14 cellular contexts compared by ENCODE assay signal in genomic region chr14:73142216-73142615, GRCh38. TPM values are rescaled to one million over a fixed set of nuclear protein-coding genes. Genes with fewer than 3 reads are reported as not detected.
DNase-seq lines count a peak whose midpoint lies in the region; ATAC-seq, FAIRE-seq and TF ChIP-seq lines count a peak whose summit lies in the region.
"Had no signal": no experiment of that assay in that cellular context is flagged by ENCODE, and none has a peak within 500 bp of the region (broad histone marks: within the 10 kb centered on the region; RNA-seq: fewer than 3 reads in every experiment).

No MANE protein-coding gene starts in this region.

- H3K18ac ChIP-seq in trophoblast cell (ENCODE audit: low read length): no peak overlapping the region

- H3K9me2 ChIP-seq in GM23338 (ENCODE audit: insufficient read depth): no peaks in the 10 kb centered on the region

- H3K36me3 Mint-ChIP-seq in activated CD4-positive, alpha-beta T cell treated with anti-CD3 and anti-CD28 coated beads, Interleukin-2, amount 10 ng/mL, durations not matched to agents 24 days and 14 days (ENCODE audit: low read depth): peaks cover 17% of the 10 kb centered on the region
- H3K36me3 Mint-ChIP-seq in GM23338 (ENCODE audit: low read depth): peaks cover 2% of the 10 kb centered on the region; the same call in 1 of the 3 replicates
- H3K36me3 Mint-ChIP-seq in brain: peaks cover 22% of the 10 kb centered on the region

- H3K14ac ChIP-seq in trophoblast cell (ENCODE audit: low read length): no peak overlapping the region

- H3K23ac ChIP-seq in trophoblast cell (ENCODE audit: low read length): no peak overlapping the region

- H2BK120ac ChIP-seq in trophoblast cell (ENCODE audit: insufficient read depth, low read length, poor library complexity): no peak overlapping the region

- H3K4ac ChIP-seq in trophoblast cell (ENCODE audit: low read depth, low read length): no peak overlapping the region

- H2BK5ac ChIP-seq in trophoblast cell (ENCODE audit: low read depth, low read length, poor library complexity): no peak overlapping the region

- H3K4me3 Mint-ChIP-seq in activated CD4-positive, alpha-beta T cell treated with anti-CD3 and anti-CD28 coated beads, Interleukin-2, amount 10 ng/mL, durations not matched to agents 24 days and 14 days: peak overlapping the region; percentile 4
- H3K4me3 Mint-ChIP-seq in GM23338: no peak overlapping the region
- peak overlapping the region in 3 of 5 experiments; percentile 20 to 71 (median 47) for H3K4me3 Mint-ChIP-seq in brain

- TF ChIP-seq CTCF in GM23338 (conservative IDR thresholded peaks at IDR 0.05; ENCODE audit: low read depth in 2 of 2) (no peak), brain (conservative IDR thresholded peaks at IDR 0.05) (no peak), osteoblast (IDR thresholded peaks at IDR 0.05; ENCODE audit: extremely low read depth, low read depth, low read length) (no peak)

- peaks cover 5% of the 10 kb centered on the region for H3F3A ChIP-seq in GM23338 (replicated peaks; ENCODE audit: low read depth)

- H4K20me1 ChIP-seq in GM23338 (replicated peaks; ENCODE audit: insufficient read depth) (peaks cover 37% of the 10 kb centered on the region), osteoblast (ENCODE audit: insufficient read depth, low read length) (peaks cover 11% of the 10 kb centered on the region)

- H3K9me3 ChIP-seq in osteoblast (ENCODE audit: low read depth, low read length): no peaks in the 10 kb centered on the region
- no peaks in the 10 kb centered on the region for H3K9me3 ChIP-seq in trophoblast cell (ENCODE audit: insufficient read depth, low read depth, low read length)
- H3K9me3 ChIP-seq: A549, esophagus muscularis mucosa had no signal

- no peaks in the 10 kb centered on the region for H3K27me3 Mint-ChIP-seq in activated CD4-positive, alpha-beta T cell treated with anti-CD3 and anti-CD28 coated beads, Interleukin-2, amount 10 ng/mL, durations not matched to agents 24 days and 14 days
- H3K27me3 Mint-ChIP-seq in GM23338 (ENCODE audit: insufficient read depth, low read depth, poor library complexity): peaks cover 4% of the 10 kb centered on the region
- H3K27me3 Mint-ChIP-seq in brain: no peaks in the 10 kb centered on the region

- intact Hi-C loops in activated CD4-positive, alpha-beta T cell treated with anti-CD3 and anti-CD28 coated beads, Interleukin-2, amount 10 ng/mL, durations not matched to agents 24 days and 14 days (cut with micrococcal nuclease): no loop called here

- H3K79me2 ChIP-seq in GM23338 (replicated peaks; ENCODE audit: insufficient read depth) (peaks cover 99% of the 10 kb centered on the region), osteoblast (ENCODE audit: insufficient read depth, low read length) (peaks cover 83% of the 10 kb centered on the region), trophoblast cell (ENCODE audit: control insufficient read depth, insufficient read depth, low read length, poor library complexity) (peaks cover 4% of the 10 kb centered on the region)

- no peak overlapping the region for H4K8ac ChIP-seq in trophoblast cell (ENCODE audit: low read depth, low read length)

- ATAC-seq in GM23338 (no peak), HG03442 (IDR thresholded peaks at IDR 0.05; ENCODE audit: unreplicated experiment) (no peak)

- FAIRE-seq in frontal cortex (lab: Jason Lieb, UNC): no peak
- FAIRE-seq: A549, D721Med had no signal

- peaks cover 6% of the 10 kb centered on the region for H3K4me1 ChIP-seq in GM23338 (ENCODE audit: insufficient read depth)
- H3K4me1 ChIP-seq in osteoblast (ENCODE audit: insufficient read depth, low read length): peaks cover 28% of the 10 kb centered on the region
- peaks cover 4 to 6% of the 10 kb centered on the region in 2 experiments for H3K4me1 ChIP-seq in trophoblast cell (ENCODE audit: control insufficient read depth in 1 of 2, insufficient read depth in 2 of 2, low read length in 2 of 2)

- H3K36me3 ChIP-seq in GM23338 (ENCODE audit: insufficient read depth) (no peaks in the 10 kb centered on the region), osteoblast (ENCODE audit: insufficient read depth, low read length) (no peaks in the 10 kb centered on the region), trophoblast cell (ENCODE audit: control insufficient read depth in 1 of 2, insufficient read depth in 2 of 2, low read length in 2 of 2) (peaks cover 0 to 2% of the 10 kb centered on the region in 2 experiments)
- H3K36me3 ChIP-seq: esophagus muscularis mucosa had no signal

- DNase-seq in activated CD4-positive, alpha-beta T cell treated with anti-CD3 and anti-CD28 coated beads, Interleukin-2, amount 10 ng/mL, durations not matched to agents 24 days and 14 days: no peak
- DNase-seq in activated CD4-positive, alpha-beta T cell treated with anti-CD3 and anti-CD28 coated beads for 1 hour: no peak
- DNase-seq in GM23338 (ENCODE audit: low spot score) (no peak), osteoblast (ENCODE audit: insufficient read length, low spot score, missing footprints) (peak; percentile 68), trophoblast cell (no peak), frontal cortex (ENCODE audit: low spot score in 2 of 2) (no peak)
- DNase-seq: activated effector memory CD4-positive, alpha-beta T cell treated with Interleukin-2 at 50 U/mL for 16 hours; H7; NCI-H146 had no signal

- H3K4me1 Mint-ChIP-seq in activated CD4-positive, alpha-beta T cell treated with anti-CD3 and anti-CD28 coated beads, Interleukin-2, amount 10 ng/mL, durations not matched to agents 24 days and 14 days: peaks cover 34% of the 10 kb centered on the region
- H3K4me1 Mint-ChIP-seq in GM23338 (peaks cover 7% of the 10 kb centered on the region), brain (peaks cover 46% of the 10 kb centered on the region)

- no peak overlapping the region for H3K9ac ChIP-seq in trophoblast cell (ENCODE audit: low read length)

- H4K91ac ChIP-seq in trophoblast cell (ENCODE audit: low read depth, low read length): no peak overlapping the region

- WGBS in trophoblast cell (ENCODE audit: extremely low coverage, insufficient coverage, insufficient read length): no CpG with 5 or more reads among the region's 2 CpGs

- no peak overlapping the region for H2BK12ac ChIP-seq in trophoblast cell (ENCODE audit: low read length)

- H3K4me3 ChIP-seq in GM23338 (no peak overlapping the region), osteoblast (ENCODE audit: insufficient read depth, low read length) (no peak overlapping the region), trophoblast cell (ENCODE audit: low read depth, low read length) (no peak overlapping the region)
- H3K4me3 ChIP-seq: A549, esophagus muscularis mucosa had no signal

- no peaks in the 10 kb centered on the region for H3K79me1 ChIP-seq in trophoblast cell (ENCODE audit: low read length)

- H2AFZ ChIP-seq in GM23338 (no peak overlapping the region), osteoblast (ENCODE audit: low read length) (no peak overlapping the region), trophoblast cell (ENCODE audit: insufficient read depth, low read length, poor library complexity) (no peak overlapping the region)

- H3K4me2 ChIP-seq in GM23338: no peak overlapping the region
- H3K4me2 ChIP-seq in osteoblast (ENCODE audit: insufficient read depth, low read length): peak overlapping the region; percentile 63
- H3K4me2 ChIP-seq in trophoblast cell (ENCODE audit: low read length): no peak overlapping the region
- H3K4me2 ChIP-seq: A549 had no signal

- H3K27ac ChIP-seq in GM23338 (ENCODE audit: low read depth) (peak overlapping the region; percentile 15; the same call in 1 of the 2 replicates), osteoblast (ENCODE audit: low read depth, low read length) (peak overlapping the region; percentile 32), trophoblast cell (ENCODE audit: low read depth, low read length) (no peak overlapping the region)
- H3K27ac ChIP-seq: A549, esophagus muscularis mucosa had no signal

- no peak overlapping the region for H2AK5ac ChIP-seq in trophoblast cell (ENCODE audit: low read length)

- peak overlapping the region; percentile 75 for H3K27ac Mint-ChIP-seq in activated CD4-positive, alpha-beta T cell treated with anti-CD3 and anti-CD28 coated beads, Interleukin-2, amount 10 ng/mL, durations not matched to agents 24 days and 14 days
- H3K27ac Mint-ChIP-seq in GM23338 (no peak overlapping the region), brain (peak overlapping the region in 2 of 5 experiments; percentile 85 to 88)

- H3K27me3 ChIP-seq in GM23338 (ENCODE audit: insufficient read depth) (no peaks in the 10 kb centered on the region), osteoblast (ENCODE audit: insufficient read depth, low read length) (no peaks in the 10 kb centered on the region), trophoblast cell (ENCODE audit: insufficient read depth, low read length) (no peaks in the 10 kb centered on the region)
- H3K27me3 ChIP-seq: esophagus muscularis mucosa had no signal

- H4K12ac ChIP-seq in trophoblast cell (ENCODE audit: low read depth, low read length): no peak overlapping the region

- H3K9me3 Mint-ChIP-seq in activated CD4-positive, alpha-beta T cell treated with anti-CD3 and anti-CD28 coated beads, Interleukin-2, amount 10 ng/mL, durations not matched to agents 24 days and 14 days: no peaks in the 10 kb centered on the region
- H3K9me3 Mint-ChIP-seq in GM23338 (no peaks in the 10 kb centered on the region), brain (no peaks in the 10 kb centered on the region)

TF ChIP-seq in GM23338, 12 proteins besides CTCF, POLR2A, EP300 and RAD21 (continues in another document):
- TF ChIP-seq EZH2 (IDR thresholded peaks at IDR 0.05; ENCODE audit: low read depth, unreplicated experiment): no peak

RNA-seq across cellular contexts. Expression of gene PSEN1, which starts 5.9 kb away (rescaled TPM):
- total RNA-seq in activated CD4-positive, alpha-beta T cell treated with anti-CD3 and anti-CD28 coated beads, Interleukin-2, amount 10 ng/mL, durations not matched to agents 24 days and 14 days: 34.1 and 39.1 TPM in 2 replicates
- total RNA-seq in GM23338 (2014; rRNA removed; shearing (Covaris generic)): 35.7 and 38.7 TPM in 2 replicates
- polyA plus RNA-seq in GM23338 (2016; fragmentation: Nextera tagmentation; extraction: Ambion mirVana): 12.6 and 14.6 TPM in 2 replicates
- 58.5 TPM for polyA plus RNA-seq in brain (ENCODE audit: insufficient read depth, low read depth, low replicate concordance)
- 77.8 and 79.6 TPM in 2 replicates for total RNA-seq in osteoblast
- polyA plus RNA-seq in trophoblast cell (2013): 49.1 and 51.7 TPM in 2 replicates
- total RNA-seq in frontal cortex: 72.2 TPM
